ENCODE assay signal across 8 cellular contexts in genomic region chr6:52575490-52575868, GRCh38. TPM values are rescaled to one million over a fixed set of nuclear protein-coding genes. Genes with fewer than 3 reads are reported as not detected.
DNase-seq lines count a peak whose midpoint lies in the region; ATAC-seq and TF ChIP-seq lines count a peak whose summit lies in the region.

No MANE protein-coding gene starts in this region.

- H4K20me1 ChIP-seq in PC-9 (ENCODE audit: insufficient read depth) = no peaks in the 10 kb centered on the region

- TF ChIP-seq CTCF in PC-9 (conservative IDR thresholded peaks at IDR 0.05) (no peak), esophagus muscularis mucosa (IDR thresholded peaks at IDR 0.05) (no peak)

- 31% methylated on average over 10 of the region's 10 CpGs for WGBS in esophagus muscularis mucosa

- CTCF ChIA-PET in PC-9 (lab: Charles Lee) = no interaction called here

- POLR2A ChIA-PET in PC-9 (lab: Charles Lee; ENCODE audit: unreplicated experiment) = no interaction called here

- H3K4me2 ChIP-seq in PC-9 = peak overlapping the region; percentile 84

- no peak for TF ChIP-seq EP300 in esophagus muscularis mucosa (IDR thresholded peaks at IDR 0.05)

- intact Hi-C loops in PC-9 (cut with micrococcal nuclease; ENCODE audit: unreplicated experiment) = loop anchor here (1.0 to 5.0 kb wide), 2 partner anchors 87 to 155 kb away; partner anchors contain the start of gene EFHC1
- intact Hi-C loops in esophagus muscularis mucosa (cut with DNase I) = loop anchor here (2.0 to 10.0 kb wide), 2 partner anchors 155 to 291 kb away; partner anchors contain the start of genes EFHC1 and MCM3

- H3K9me3 ChIP-seq in PC-9 (ENCODE audit: insufficient read depth, low read depth) = no peaks in the 10 kb centered on the region
- no peaks in the 10 kb centered on the region for H3K9me3 ChIP-seq in esophagus muscularis mucosa

- H3K27ac ChIP-seq in PC-9 = no peak overlapping the region
- peak overlapping the region; percentile 98 to 100 (median 99) for H3K27ac ChIP-seq in esophagus muscularis mucosa (replicated peaks in 1 of 4)
- H3K27ac ChIP-seq in rectal smooth muscle tissue (ENCODE audit: low read depth, low read length) = no peak overlapping the region

- TF ChIP-seq POLR2A in esophagus muscularis mucosa (IDR thresholded peaks at IDR 0.05; ENCODE audit: low read depth) = no peak

- ATAC-seq in GM18868 (IDR thresholded peaks at IDR 0.05; ENCODE audit: unreplicated experiment) = no peak
- no peak for ATAC-seq in GM18858 (IDR thresholded peaks at IDR 0.05; ENCODE audit: unreplicated experiment)
- no peak for ATAC-seq in HG03097 (IDR thresholded peaks at IDR 0.05; ENCODE audit: low FRiP score, unreplicated experiment)

- no peak overlapping the region for H2AFZ ChIP-seq in PC-9

- H3K27me3 ChIP-seq in PC-9 (ENCODE audit: insufficient read depth, low read depth) (no peaks in the 10 kb centered on the region), esophagus muscularis mucosa (no peaks in the 10 kb centered on the region), rectal smooth muscle tissue (ENCODE audit: control insufficient read depth, insufficient read depth, low read length) (no peaks in the 10 kb centered on the region)

- no TSS peak for BruUV-seq in PC-9 (replicated peaks; lab: Mats Ljungman, UMichigan)

- H3K4me3 ChIP-seq in PC-9 (no peak overlapping the region), esophagus muscularis mucosa (peak overlapping the region; percentile 88 to 92 (median 90)), rectal smooth muscle tissue (ENCODE audit: low read length) (peak overlapping the region; percentile 75)

- H3K79me2 ChIP-seq in PC-9 (ENCODE audit: low read depth) = peaks cover 48% of the 10 kb centered on the region

- no peak overlapping the region for H3K9ac ChIP-seq in rectal smooth muscle tissue (ENCODE audit: low read length)

- DNase-seq in EL = peak; percentile 49
- DNase-seq in PC-9 = no peak
- DNase-seq in esophagus muscularis mucosa (ENCODE audit: extremely low spot score) = no peak
- no peak for DNase-seq in hepatic stellate cell (ENCODE audit: low spot score)

- H3K4me1 ChIP-seq in PC-9 (replicated peaks; ENCODE audit: insufficient read depth) = peaks cover 34% of the 10 kb centered on the region
- peaks cover 62 to 77% (median 72%) of the 10 kb centered on the region in 4 donors for H3K4me1 ChIP-seq in esophagus muscularis mucosa
- peaks cover 19% of the 10 kb centered on the region for H3K4me1 ChIP-seq in rectal smooth muscle tissue (ENCODE audit: control insufficient read depth, insufficient read depth, low read length)

- H3K36me3 ChIP-seq in PC-9 (ENCODE audit: low read depth) = no peaks in the 10 kb centered on the region
- H3K36me3 ChIP-seq in esophagus muscularis mucosa = no peaks in the 10 kb centered on the region
- no peaks in the 10 kb centered on the region for H3K36me3 ChIP-seq in rectal smooth muscle tissue (ENCODE audit: control insufficient read depth, insufficient read depth, low read length)

- H3K9me2 ChIP-seq in PC-9 (ENCODE audit: insufficient read depth) = no peaks in the 10 kb centered on the region

- H3F3A ChIP-seq in PC-9 (ENCODE audit: insufficient read depth, low read depth) = no peaks in the 10 kb centered on the region

RNA-seq across cellular contexts. Expression of gene TRAM2, which starts 1.4 kb away (rescaled TPM):
- total RNA-seq in PC-9 (2021) (28.1 and 40.9 TPM in 2 replicates), esophagus muscularis mucosa (10 to 100 TPM; 13.3 to 23.8 (median 18.5) TPM)

Comparison
In these comparisons a context has a peak if more than half of its experiments do, and no peak if none do; other contexts are left out.
1. H3K27ac ChIP-seq: peak in esophagus muscularis mucosa (4 of 4); none in PC-9 (single experiment) and rectal smooth muscle tissue (single experiment).